Comparison of ENCODE assay signal across 8 cellular contexts in genomic region chr22:37428649-37429586, GRCh38. TPM values are rescaled to one million over a fixed set of nuclear protein-coding genes. Genes with fewer than 3 reads are reported as not detected.
DNase-seq lines count a peak whose midpoint lies in the region; ATAC-seq, FAIRE-seq and TF ChIP-seq lines count a peak whose summit lies in the region.

No MANE protein-coding gene starts in this region.

- H3K9me3 Mint-ChIP-seq in activated naive CD4-positive, alpha-beta T cell treated with anti-CD3 and anti-CD28 coated beads, Interleukin-2, amount 10 ng/mL, durations not matched to agents 7 days and 5 days = peaks cover 4% of the 10 kb centered on the region

- H3K27ac Mint-ChIP-seq in activated naive CD4-positive, alpha-beta T cell treated with anti-CD3 and anti-CD28 coated beads, Interleukin-2, amount 10 ng/mL, durations not matched to agents 7 days and 5 days = no peak overlapping the region

- H3K4me3 ChIP-seq in hepatocyte = no peak overlapping the region

- peaks cover 89% of the 10 kb centered on the region for H3K27me3 Mint-ChIP-seq in activated naive CD4-positive, alpha-beta T cell treated with anti-CD3 and anti-CD28 coated beads, Interleukin-2, amount 10 ng/mL, durations not matched to agents 7 days and 5 days

- no peaks in the 10 kb centered on the region for H3K36me3 Mint-ChIP-seq in activated naive CD4-positive, alpha-beta T cell treated with anti-CD3 and anti-CD28 coated beads, Interleukin-2, amount 10 ng/mL, durations not matched to agents 7 days and 5 days

- no peak overlapping the region for H2AFZ ChIP-seq in hepatocyte

- H3K4me1 Mint-ChIP-seq in activated naive CD4-positive, alpha-beta T cell treated with anti-CD3 and anti-CD28 coated beads, Interleukin-2, amount 10 ng/mL, durations not matched to agents 7 days and 5 days = peaks cover 27% of the 10 kb centered on the region

- no peaks in the 10 kb centered on the region for H3K79me2 ChIP-seq in hepatocyte

- FAIRE-seq in GM19239 (lab: Jason Lieb, UNC) = peak; percentile 79

- H4K20me1 ChIP-seq in hepatocyte (ENCODE audit: insufficient read depth, poor library complexity, severe bottlenecking) = no peaks in the 10 kb centered on the region

- H3K4me2 ChIP-seq in hepatocyte = no peak overlapping the region

- peaks cover 16% of the 10 kb centered on the region for H3K4me1 ChIP-seq in hepatocyte (ENCODE audit: insufficient read depth)

- DNase-seq in ACHN = peak; percentile 72
- peak; percentile 91 for DNase-seq in GM19239 (ENCODE audit: insufficient read length, low spot score)
- no peak for DNase-seq in RWPE1 (ENCODE audit: low spot score)
- DNase-seq in activated naive CD4-positive, alpha-beta T cell treated with anti-CD3 and anti-CD28 coated beads, Interleukin-2, amount 10 ng/mL, durations not matched to agents 7 days and 5 days = peak; percentile 75
- DNase-seq in hepatocyte (ENCODE audit: low spot score) = peak; percentile 83
- DNase-seq in stimulated activated CD4-positive, alpha-beta T cell treated with anti-CD3 and anti-CD28 coated beads, Interleukin-4, amount 100 ng/mL, for 1 hour = peak; percentile 66
- no peak for DNase-seq in NCI-H2029 (lab: John Stamatoyannopoulos, UW)

- H3K27ac ChIP-seq in RWPE1 (0 out of 2 replicates have a peak overlapping the region, but pooled peaks have one; percentile 12), hepatocyte (no peak overlapping the region)

- no peaks in the 10 kb centered on the region for H3K9me2 ChIP-seq in hepatocyte (replicated peaks; ENCODE audit: insufficient read depth)

- POLR2A ChIA-PET in RWPE1 (lab: Yijun Ruan, JAX; ENCODE audit: low non-redundant PET) = no interaction called here

- TF ChIP-seq CTCF in RWPE1 (conservative IDR thresholded peaks at IDR 0.05; ENCODE audit: low read depth) (peak; percentile 81), hepatocyte (IDR thresholded peaks at IDR 0.05; ENCODE audit: poor library complexity) (peak; percentile 77)

- no peak overlapping the region for H3K4me3 Mint-ChIP-seq in activated naive CD4-positive, alpha-beta T cell treated with anti-CD3 and anti-CD28 coated beads, Interleukin-2, amount 10 ng/mL, durations not matched to agents 7 days and 5 days

- 34% methylated on average over 15 of the region's 15 CpGs for WGBS in hepatocyte (ENCODE audit: low lambda C conversion rate, missing lambda C conversion rate)

- H3K36me3 ChIP-seq in hepatocyte (replicated peaks; ENCODE audit: insufficient read depth, low read depth) = no peaks in the 10 kb centered on the region

- in situ Hi-C loops in ACHN (cut with HindIII; ENCODE audit: low pct_ligation_motif_present, low pct_unique_long_range_greater_than_20kb, low sequenced_read_pairs) = no loop called here

- ATAC-seq in HG02610 (IDR thresholded peaks at IDR 0.05; ENCODE audit: unreplicated experiment) = no peak

- CTCF ChIA-PET in RWPE1 (lab: Yijun Ruan, JAX) = interaction anchor here (0.6 to 1.0 kb wide), 5 partner anchors 9 to 111 kb away, joined by 3 to 4 read pairs (median 3); no protein-coding TSS in a partner anchor
- CTCF ChIA-PET in activated naive CD4-positive, alpha-beta T cell treated with anti-CD3 and anti-CD28 coated beads, Interleukin-2, amount 10 ng/mL, durations not matched to agents 7 days and 5 days (lab: Charles Lee) = interaction anchor here (0.9 to 5.1 kb wide), 30 partner anchors 9 to 170 kb away, joined by 3 to 60 read pairs (median 4); partner anchors contain the start of gene CYTH4

- H3K9me3 ChIP-seq in hepatocyte (ENCODE audit: low read depth) = peaks cover 4% of the 10 kb centered on the region

- peaks cover 38% of the 10 kb centered on the region for H3K27me3 ChIP-seq in hepatocyte

RNA-seq across cellular contexts. Expression of gene ELFN2, which starts 1.6 kb away (rescaled TPM):
- total RNA-seq in hepatocyte = 0.20 and 0.53 TPM in 2 replicates
- 0.19 and 0.40 TPM in 2 replicates for polyA plus RNA-seq in hepatocyte

RNA-seq across cellular contexts. Expression of gene MFNG, which starts 57.3 kb away (rescaled TPM):
- total RNA-seq in hepatocyte = 1.7 and 3.3 TPM in 2 replicates
- polyA plus RNA-seq in hepatocyte = 3.3 and 6.3 TPM in 2 replicates

Comparison
In these comparisons a context has a peak if more than half of its experiments do, and no peak if none do; other contexts are left out.
1. DNase-seq: peak in ACHN (single experiment), GM19239 (single experiment), activated naive CD4-positive, alpha-beta T cell treated with anti-CD3 and anti-CD28 coated beads, Interleukin-2, amount 10 ng/mL, durations not matched to agents 7 days and 5 days (single experiment), hepatocyte (single experiment) and stimulated activated CD4-positive, alpha-beta T cell treated with anti-CD3 and anti-CD28 coated beads, Interleukin-4, amount 100 ng/mL, for 1 hour (single experiment); none in RWPE1 (single experiment) and NCI-H2029 (single experiment).